In the genomic region with DNA sequence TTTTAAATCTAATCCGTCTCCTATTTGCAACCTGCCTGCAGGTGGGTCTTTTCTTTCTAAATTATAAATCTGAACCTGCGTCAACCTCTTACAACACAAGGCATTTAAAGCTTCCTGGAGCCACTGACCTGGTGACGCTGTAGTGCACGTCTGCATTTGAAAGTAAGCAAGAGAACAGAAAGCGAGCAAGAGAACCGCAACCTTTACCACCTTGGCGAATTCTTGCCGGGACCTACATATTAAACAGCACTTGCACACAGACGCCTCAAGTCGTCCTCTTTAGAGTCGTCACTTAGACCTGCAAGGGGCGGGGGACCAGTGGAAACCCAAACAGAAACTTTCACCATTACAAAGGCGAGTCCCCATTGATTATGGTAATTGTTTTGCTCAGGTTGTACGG, we compare ENCODE assay signal across 8 cellular contexts. TPM values are rescaled to one million over a fixed set of nuclear protein-coding genes. Genes with fewer than 3 reads are reported as not detected.
DNase-seq lines count a peak whose midpoint lies in the region; ATAC-seq, FAIRE-seq and TF ChIP-seq lines count a peak whose summit lies in the region.

No MANE protein-coding gene starts in this region.

- H3K4me3 Mint-ChIP-seq in osteocyte (ENCODE audit: unreplicated experiment), result peak overlapping the region; percentile 24

- peaks cover 49% of the 10 kb centered on the region for H3K4me1 Mint-ChIP-seq in osteocyte (ENCODE audit: unreplicated experiment)

- H3K27me3 Mint-ChIP-seq in osteocyte (ENCODE audit: unreplicated experiment), result no peaks in the 10 kb centered on the region

- H3K27ac Mint-ChIP-seq in osteocyte (ENCODE audit: unreplicated experiment), result no peak overlapping the region

- CTCF ChIA-PET in HEK293T (lab: Yijun Ruan, JAX), result no interaction called here

- peak; percentile 23 for DNase-seq in dermis blood vessel endothelial cell
- no peak for DNase-seq in osteocyte (ENCODE audit: extremely low spot score, unreplicated experiment)
- no peak for DNase-seq in urothelium cell line (ENCODE audit: low spot score)
- no peak for DNase-seq in NCI-H1417 (lab: John Stamatoyannopoulos, UW)
- no peak for DNase-seq in DMS 273 (lab: John Stamatoyannopoulos, UW; ENCODE audit: unreplicated experiment)
- DNase-seq in HEK293T (ENCODE audit: extremely low spot score), result no peak

- POLR2A ChIA-PET in HEK293T (lab: Yijun Ruan, JAX), result interaction anchor here (1.4 kb wide), 1 partner anchor 10 kb away, joined by 3 read pairs; the partner anchor contains the start of gene GLI3

- no peak for FAIRE-seq in urothelium cell line (lab: Jason Lieb, UNC)

- peaks cover 24% of the 10 kb centered on the region for H3K36me3 Mint-ChIP-seq in osteocyte (ENCODE audit: unreplicated experiment)

- ATAC-seq in GM18868 (IDR thresholded peaks at IDR 0.05; ENCODE audit: unreplicated experiment) (peak; percentile 86), HG02981 (IDR thresholded peaks at IDR 0.05; ENCODE audit: unreplicated experiment) (peak; percentile 87)

- no peaks in the 10 kb centered on the region for H3K9me3 Mint-ChIP-seq in osteocyte (ENCODE audit: unreplicated experiment)

- no peak for TF ChIP-seq CTCF in osteocyte (IDR thresholded peaks at IDR 0.05)

TF ChIP-seq in HEK293T, 16 proteins besides CTCF, POLR2A, EP300 and RAD21:
- TF ChIP-seq ELF4 (IDR thresholded peaks at IDR 0.05) (no peak), LEF1 (IDR thresholded peaks at IDR 0.05; ENCODE audit: borderline replicate concordance) (no peak), ZNF384 (IDR thresholded peaks at IDR 0.05) (no peak), TARDBP (IDR thresholded peaks at IDR 0.05) (no peak), L3MBTL2 (conservative IDR thresholded peaks at IDR 0.05) (no peak)

RNA-seq across cellular contexts. Expression of gene GLI3, which starts 9.5 kb away (rescaled TPM):
- total RNA-seq in dermis blood vessel endothelial cell (1.0 and 1.6 TPM in 2 replicates), osteocyte (57.0 and 57.9 TPM in 2 replicates)

Comparison
In these comparisons a context has a peak if more than half of its experiments do, and no peak if none do; other contexts are left out.
1. RNA of gene GLI3, which starts 9.5 kb away (total RNA-seq): 57.0 to 57.9 TPM in osteocyte; 1.0 to 1.6 TPM in dermis blood vessel endothelial cell; every median in the first group is over 10 times any median in the second.